ENCODE assay signal across 8 cellular contexts in the genomic region with DNA sequence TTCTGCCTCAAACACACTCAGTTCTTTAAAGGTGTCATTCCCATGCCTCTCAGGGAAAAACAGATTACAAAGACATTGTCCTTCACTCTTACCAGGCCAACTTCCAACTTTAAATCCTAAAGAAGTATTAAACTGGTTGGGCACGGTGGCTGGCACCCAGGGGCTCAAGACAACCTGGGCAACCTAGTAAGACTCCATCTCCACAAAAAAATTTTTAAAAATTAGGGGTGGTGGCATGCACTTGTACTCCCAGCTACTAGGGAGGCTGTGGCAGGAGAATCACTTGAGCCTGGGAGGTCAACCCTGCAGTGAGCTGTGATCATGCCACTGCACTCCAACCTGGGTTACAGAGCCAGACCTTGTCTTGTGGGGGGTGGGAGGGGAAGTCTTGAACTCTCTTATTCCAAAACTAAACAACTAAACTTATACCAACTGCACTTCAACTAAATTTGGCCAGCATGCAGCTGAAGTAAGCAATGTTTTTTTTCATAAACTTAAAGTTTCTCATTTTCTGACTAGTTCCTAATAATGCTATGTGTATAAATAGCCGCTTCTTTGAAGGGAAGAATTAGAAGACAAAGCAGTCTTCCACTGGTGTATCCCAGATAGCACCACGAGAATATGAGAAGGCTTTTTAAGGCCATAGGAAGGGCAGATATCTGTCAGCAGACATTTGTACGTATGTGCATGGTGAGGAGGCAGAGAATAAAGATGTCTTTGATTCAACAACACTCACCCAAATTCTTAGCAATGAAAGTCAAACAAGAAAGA. TPM values are rescaled to one million over a fixed set of nuclear protein-coding genes. Genes with fewer than 3 reads are reported as not detected.
DNase-seq lines count a peak whose midpoint lies in the region; ATAC-seq and TF ChIP-seq lines count a peak whose summit lies in the region.

No MANE protein-coding gene starts in this region.

- peak overlapping the region; percentile 33 for H3K9ac ChIP-seq in parathyroid adenoma

- H2AFZ ChIP-seq in PC-9: peak overlapping the region; percentile 78
- peak overlapping the region; percentile 94 for H2AFZ ChIP-seq in parathyroid adenoma

- H3K4me3 Mint-ChIP-seq in CD8-positive, alpha-beta memory T cell: peak overlapping the region; percentile 89 to 99 (median 96)

- peaks cover 0 to 13% (median 1%) of the 10 kb centered on the region in 3 donors for H3K36me3 Mint-ChIP-seq in CD8-positive, alpha-beta memory T cell

- H3K27me3 Mint-ChIP-seq in CD8-positive, alpha-beta memory T cell: peaks cover 0 to 2% of the 10 kb centered on the region in 2 donors

- no peaks in the 10 kb centered on the region for H3K9me3 ChIP-seq in CD8-positive, alpha-beta memory T cell (ENCODE audit: low read length)
- H3K9me3 ChIP-seq in PC-9 (ENCODE audit: insufficient read depth, low read depth): no peaks in the 10 kb centered on the region
- H3K9me3 ChIP-seq in parathyroid adenoma (ENCODE audit: control insufficient read depth, low read length): no peaks in the 10 kb centered on the region

- CTCF ChIA-PET in CD8-positive, alpha-beta memory T cell (lab: Charles Lee): no interaction called here
- CTCF ChIA-PET in PC-9 (lab: Charles Lee): interaction anchor here (0.6 kb wide), 2 partner anchors 109 to 238 kb away, joined by 4 to 5 read pairs; no protein-coding TSS in a partner anchor

- H3K4me2 ChIP-seq in PC-9 (peak overlapping the region; percentile 91), parathyroid adenoma (ENCODE audit: low read length) (peak overlapping the region; percentile 95)

- POLR2A ChIA-PET in CD8-positive, alpha-beta memory T cell (lab: Charles Lee): no interaction called here
- POLR2A ChIA-PET in PC-9 (lab: Charles Lee; ENCODE audit: unreplicated experiment): no interaction called here

- DNase-seq in CD8-positive, alpha-beta memory T cell: no peak
- DNase-seq in PC-9 (peak in 1 of 2 experiments; percentile 67), epidermal melanocyte (ENCODE audit: insufficient read length, low spot score) (peak; percentile 46), NCI-H2081 (lab: John Stamatoyannopoulos, UW) (no peak), sciatic nerve (ENCODE audit: low spot score) (no peak), globus pallidus (ENCODE audit: low spot score) (no peak)

- ATAC-seq in sciatic nerve (no peak), HG02973 (IDR thresholded peaks at IDR 0.05; ENCODE audit: unreplicated experiment) (no peak)

- no peaks in the 10 kb centered on the region for H3K36me3 ChIP-seq in CD8-positive, alpha-beta memory T cell (ENCODE audit: insufficient read depth, low read length)
- H3K36me3 ChIP-seq in PC-9 (ENCODE audit: low read depth): no peaks in the 10 kb centered on the region
- H3K36me3 ChIP-seq in parathyroid adenoma (ENCODE audit: control insufficient read depth, insufficient read depth, low read length): no peaks in the 10 kb centered on the region

- peak overlapping the region; percentile 79 for H3K4me3 ChIP-seq in CD8-positive, alpha-beta memory T cell (ENCODE audit: low read length)
- peak overlapping the region; percentile 77 for H3K4me3 ChIP-seq in PC-9
- H3K4me3 ChIP-seq in parathyroid adenoma (ENCODE audit: low read depth, low read length): peak overlapping the region; percentile 93

- H3K27me3 ChIP-seq in CD8-positive, alpha-beta memory T cell (ENCODE audit: insufficient read depth, low read length, poor library complexity, severe bottlenecking): no peaks in the 10 kb centered on the region
- no peaks in the 10 kb centered on the region for H3K27me3 ChIP-seq in PC-9 (ENCODE audit: insufficient read depth, low read depth)
- H3K27me3 ChIP-seq in parathyroid adenoma (ENCODE audit: control insufficient read depth, insufficient read depth, low read length): no peaks in the 10 kb centered on the region

- peak overlapping the region; percentile 73 to 99 (median 96) for H3K27ac Mint-ChIP-seq in CD8-positive, alpha-beta memory T cell

- H3F3A ChIP-seq in PC-9 (ENCODE audit: insufficient read depth, low read depth): peaks cover 40% of the 10 kb centered on the region

- H4K20me1 ChIP-seq in PC-9 (ENCODE audit: insufficient read depth): 0 out of 2 replicates have a peak, but pooled peaks cover 8% of the 10 kb centered on the region

- peaks cover 50 to 79% (median 73%) of the 10 kb centered on the region in 3 donors for H3K4me1 Mint-ChIP-seq in CD8-positive, alpha-beta memory T cell

- no peak for TF ChIP-seq CTCF in PC-9 (conservative IDR thresholded peaks at IDR 0.05)
- TF ChIP-seq CTCF in parathyroid adenoma (IDR thresholded peaks at IDR 0.05): no peak

- intact Hi-C loops in PC-9 (cut with micrococcal nuclease; ENCODE audit: unreplicated experiment): loop anchor here (1.0 to 10.0 kb wide), 3 partner anchors 24 to 238 kb away; a partner anchor contains a TSS
- intact Hi-C loops in sciatic nerve (cut with DNase I): no loop called here

- peaks cover 37% of the 10 kb centered on the region for H3K4me1 ChIP-seq in CD8-positive, alpha-beta memory T cell (ENCODE audit: insufficient read depth, low read length)
- peaks cover 39% of the 10 kb centered on the region for H3K4me1 ChIP-seq in PC-9 (replicated peaks; ENCODE audit: insufficient read depth)
- peaks cover 9% of the 10 kb centered on the region for H3K4me1 ChIP-seq in parathyroid adenoma

- no TSS peak for BruUV-seq in PC-9 (replicated peaks; lab: Mats Ljungman, UMichigan)

- H3K79me2 ChIP-seq in PC-9 (ENCODE audit: low read depth): peaks cover 71% of the 10 kb centered on the region
- peaks cover 54% of the 10 kb centered on the region for H3K79me2 ChIP-seq in parathyroid adenoma

- no peaks in the 10 kb centered on the region for H3K9me2 ChIP-seq in PC-9 (ENCODE audit: insufficient read depth)

- H3K9me3 Mint-ChIP-seq in CD8-positive, alpha-beta memory T cell: no peaks in the 10 kb centered on the region

- H3K27ac ChIP-seq in CD8-positive, alpha-beta memory T cell (ENCODE audit: low read depth, low read length): peak overlapping the region; percentile 70
- H3K27ac ChIP-seq in PC-9 (peak overlapping the region; percentile 96), parathyroid adenoma (peak overlapping the region; percentile 95)

RNA-seq across cellular contexts. Expression of a gene that starts 2.4 kb away (rescaled TPM):
- 10 to 100 TPM; 35.2 to 36.9 TPM for total RNA-seq in CD8-positive, alpha-beta memory T cell
- polyA plus RNA-seq in CD8-positive, alpha-beta memory T cell: 14.0 TPM
- total RNA-seq in PC-9 (2021) (45.7 and 49.0 TPM in 2 replicates), sciatic nerve (82.5 TPM)

RNA-seq across cellular contexts. Expression of a gene that starts 24.3 kb away (rescaled TPM):
- total RNA-seq in CD8-positive, alpha-beta memory T cell: 10 to 100 TPM; 61.8 to 64.3 TPM
- 24.4 TPM for polyA plus RNA-seq in CD8-positive, alpha-beta memory T cell
- 81.9 and 87.4 TPM in 2 replicates for total RNA-seq in PC-9 (2021)
- total RNA-seq in sciatic nerve: 58.5 TPM

RNA-seq across cellular contexts. Expression of a gene that starts 59.6 kb away (rescaled TPM):
- total RNA-seq in CD8-positive, alpha-beta memory T cell: 10 to 100 TPM; 20.5 to 21.5 TPM
- polyA plus RNA-seq in CD8-positive, alpha-beta memory T cell: 4.8 TPM
- total RNA-seq in PC-9 (2021) (19.3 and 23.1 TPM in 2 replicates), sciatic nerve (38.4 TPM)
